In the genomic region with DNA sequence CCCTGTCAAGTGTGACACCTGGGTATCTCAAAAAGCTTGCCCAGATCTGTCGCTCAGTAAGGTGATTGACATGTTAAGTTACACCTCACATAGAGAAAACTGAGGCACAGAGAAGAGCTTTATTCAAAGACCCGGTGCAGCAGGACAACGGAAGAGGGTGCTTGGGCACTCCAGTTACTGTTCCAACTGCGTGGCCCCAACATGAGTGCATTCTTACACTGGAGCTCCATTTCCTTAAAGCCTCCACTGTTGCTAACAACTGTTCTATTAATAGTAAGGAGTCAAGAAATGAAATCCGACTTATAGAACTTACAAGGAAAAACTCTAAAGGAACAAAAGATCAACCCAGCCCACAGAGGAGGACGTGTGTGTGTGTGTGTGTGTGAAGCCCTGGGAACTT, we compare ENCODE assay signal across 29 cellular contexts.
"Had no signal": no experiment of that assay in that cellular context is flagged by ENCODE, and none has a peak within 500 bp of the region (broad histone marks: within the 10 kb centered on the region; RNA-seq: fewer than 3 reads in every experiment).

No MANE protein-coding gene starts in this region.

- H3K4me3 ChIP-seq: cardiac muscle cell, MG63 had no signal

- H3K27ac Mint-ChIP-seq: activated CD4-positive, alpha-beta T cell treated with anti-CD3 and anti-CD28 coated beads, Interleukin-2, amount 10 ng/mL, durations not matched to agents 24 days and 14 days; activated CD8-positive, alpha-beta T cell treated with anti-CD3 and anti-CD28 coated beads for 36 hours; activated naive CD8-positive, alpha-beta T cell treated with anti-CD3 and anti-CD28 coated beads for 36 hours; activated T-cell treated with anti-CD3 and anti-CD28 coated beads, Interleukin-2, amount 50 U/mL, for 72 hours; activated T-helper 17 cell treated with anti-CD3 and anti-CD28 coated beads, Interleukin-2, amount 50 U/mL, for 72 hours had no signal

- DNase-seq: activated CD4-positive, alpha-beta T cell treated with anti-CD3 and anti-CD28 coated beads, Interleukin-2, amount 10 ng/mL, durations not matched to agents 24 days and 14 days; activated CD4-positive, alpha-beta T cell treated with anti-CD3 and anti-CD28 coated beads, Interleukin-2, amount 50 U/mL, for 4 hours; activated CD8-positive, alpha-beta T cell treated with anti-CD3 and anti-CD28 coated beads for 36 hours; activated effector memory CD4-positive, alpha-beta T cell treated with anti-CD3 and anti-CD28 coated beads, Interleukin-2, amount 50 U/mL, for 16 hours; activated naive CD4-positive, alpha-beta T cell; activated naive CD4-positive, alpha-beta T cell treated with anti-CD3 and anti-CD28 coated beads, Interleukin-2, amount 50 U/mL, for 16 hours; activated naive CD8-positive, alpha-beta T cell treated with anti-CD3 and anti-CD28 coated beads for 36 hours; activated T-cell treated with anti-CD3 and anti-CD28 coated beads, Interleukin-2, amount 50 U/mL, for 1 hour; activated T-cell treated with anti-CD3 and anti-CD28 coated beads, Interleukin-2, amount 50 U/mL, for 72 hours; amniotic stem cell; aorta; Kasumi-1; KG1; MG63; MV-4-11; NCI-H1092; NCI-H146; NCI-H187; NCI-H2029 treated with DMSO at 0.1 percent for 48 hours; NCI-H2107; NCI-H2171; NCI-H510A; NCI-H526; NCI-H748 treated with DMSO at 0.1 percent for 48 hours; Right ventricle myocardium superior; SW 1271; T1000 had no signal

- H3K4me1 Mint-ChIP-seq: activated CD4-positive, alpha-beta T cell treated with anti-CD3 and anti-CD28 coated beads, Interleukin-2, amount 10 ng/mL, durations not matched to agents 24 days and 14 days; activated naive CD8-positive, alpha-beta T cell treated with anti-CD3 and anti-CD28 coated beads for 36 hours; activated T-helper 17 cell treated with anti-CD3 and anti-CD28 coated beads, Interleukin-2, amount 50 U/mL, for 72 hours had no signal

- H3K36me3 Mint-ChIP-seq: activated naive CD8-positive, alpha-beta T cell treated with anti-CD3 and anti-CD28 coated beads for 36 hours had no signal

- H3K36me3 ChIP-seq: cardiac muscle cell, MG63 had no signal

- H3K9me3 Mint-ChIP-seq: activated CD4-positive, alpha-beta T cell treated with anti-CD3 and anti-CD28 coated beads, Interleukin-2, amount 10 ng/mL, durations not matched to agents 24 days and 14 days; activated CD8-positive, alpha-beta T cell treated with anti-CD3 and anti-CD28 coated beads for 36 hours; activated naive CD8-positive, alpha-beta T cell treated with anti-CD3 and anti-CD28 coated beads for 36 hours; activated T-cell treated with anti-CD3 and anti-CD28 coated beads, Interleukin-2, amount 50 U/mL, for 72 hours; activated T-helper 17 cell treated with anti-CD3 and anti-CD28 coated beads, Interleukin-2, amount 50 U/mL, for 72 hours had no signal

- H3K27ac ChIP-seq: cardiac muscle cell had no signal

- H3K27me3 ChIP-seq: cardiac muscle cell, MG63 had no signal

- H3K9me3 ChIP-seq: MG63 had no signal

- ATAC-seq: activated CD8-positive, alpha-beta T cell treated with anti-CD3 and anti-CD28 coated beads for 36 hours; activated T-cell treated with anti-CD3 and anti-CD28 coated beads, Interleukin-2, amount 50 U/mL, for 72 hours; activated T-helper 17 cell treated with anti-CD3 and anti-CD28 coated beads, Interleukin-2, amount 50 U/mL, for 72 hours had no signal

- H3K4me3 Mint-ChIP-seq: activated CD4-positive, alpha-beta T cell treated with anti-CD3 and anti-CD28 coated beads, Interleukin-2, amount 10 ng/mL, durations not matched to agents 24 days and 14 days; activated CD8-positive, alpha-beta T cell treated with anti-CD3 and anti-CD28 coated beads for 36 hours; activated naive CD8-positive, alpha-beta T cell treated with anti-CD3 and anti-CD28 coated beads for 36 hours; activated T-cell treated with anti-CD3 and anti-CD28 coated beads, Interleukin-2, amount 50 U/mL, for 72 hours; activated T-helper 17 cell treated with anti-CD3 and anti-CD28 coated beads, Interleukin-2, amount 50 U/mL, for 72 hours had no signal
